In the genomic region with DNA sequence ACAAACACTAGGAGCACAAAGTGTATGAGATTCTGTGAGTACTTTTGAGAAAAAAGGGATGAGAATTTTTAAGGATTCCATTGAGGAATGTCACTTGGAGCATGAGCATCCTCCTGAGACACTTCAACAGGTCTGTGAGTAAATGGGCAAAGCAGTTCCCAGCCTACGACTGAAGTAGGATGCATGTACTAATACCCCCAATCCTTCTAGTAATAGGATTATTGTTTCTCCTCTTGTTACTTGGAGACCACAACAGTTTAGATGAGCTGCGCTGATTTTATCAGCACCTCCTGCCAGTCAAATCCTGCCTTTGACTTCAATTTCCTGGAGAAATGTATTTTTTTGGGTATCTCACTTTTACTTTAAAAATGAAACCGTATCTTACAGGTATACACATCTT, we compare ENCODE assay signal across 8 cellular contexts. TPM values are rescaled to one million over a fixed set of nuclear protein-coding genes. Genes with fewer than 3 reads are reported as not detected.
DNase-seq lines count a peak whose midpoint lies in the region; ATAC-seq and TF ChIP-seq lines count a peak whose summit lies in the region.

No MANE protein-coding gene starts in this region.

- no peak overlapping the region for H3K27ac ChIP-seq in left lung
- H3K27ac ChIP-seq in urinary bladder (ENCODE audit: low read depth) = no peak overlapping the region

- WGBS in urinary bladder = 14% methylated on average over 3 of the region's 3 CpGs

- peaks cover 9% of the 10 kb centered on the region for H3K36me3 Mint-ChIP-seq in activated naive CD4-positive, alpha-beta T cell treated with anti-CD3 and anti-CD28 coated beads, Interleukin-2, amount 50 U/mL, for 24 hours
- peaks cover 4% of the 10 kb centered on the region for H3K36me3 Mint-ChIP-seq in activated naive CD8-positive, alpha-beta T cell

- H3K27me3 Mint-ChIP-seq in activated naive CD4-positive, alpha-beta T cell treated with anti-CD3 and anti-CD28 coated beads, Interleukin-2, amount 50 U/mL, for 24 hours = no peaks in the 10 kb centered on the region
- H3K27me3 Mint-ChIP-seq in activated naive CD8-positive, alpha-beta T cell = no peaks in the 10 kb centered on the region

- H3K4me3 Mint-ChIP-seq in activated naive CD4-positive, alpha-beta T cell treated with anti-CD3 and anti-CD28 coated beads, Interleukin-2, amount 50 U/mL, for 24 hours = peak overlapping the region; percentile 96
- H3K4me3 Mint-ChIP-seq in activated naive CD8-positive, alpha-beta T cell = peak overlapping the region; percentile 95

- intact Hi-C loops in left lung (cut with DNase I) = no loop called here

- H3K27me3 ChIP-seq in left lung = no peaks in the 10 kb centered on the region

- H3K27ac Mint-ChIP-seq in activated naive CD4-positive, alpha-beta T cell treated with anti-CD3 and anti-CD28 coated beads, Interleukin-2, amount 50 U/mL, for 24 hours = peak overlapping the region; percentile 84
- peak overlapping the region; percentile 79 for H3K27ac Mint-ChIP-seq in activated naive CD8-positive, alpha-beta T cell

- no peaks in the 10 kb centered on the region for H3K9me3 Mint-ChIP-seq in activated naive CD4-positive, alpha-beta T cell treated with anti-CD3 and anti-CD28 coated beads, Interleukin-2, amount 50 U/mL, for 24 hours
- H3K9me3 Mint-ChIP-seq in activated naive CD8-positive, alpha-beta T cell (ENCODE audit: low read depth) = peaks cover under 1% of the 10 kb centered on the region

- no peaks in the 10 kb centered on the region for H3K9me3 ChIP-seq in left lung

- TF ChIP-seq CTCF in left lung (IDR thresholded peaks at IDR 0.05) = no peak

- no peak for DNase-seq in activated naive CD4-positive, alpha-beta T cell treated with anti-CD3 and anti-CD28 coated beads, Interleukin-2, amount 50 U/mL, for 16 hours
- DNase-seq in left lung = no peak
- DNase-seq in ecto neural progenitor cell (ENCODE audit: low spot score) = no peak

- H3K4me1 Mint-ChIP-seq in activated naive CD4-positive, alpha-beta T cell treated with anti-CD3 and anti-CD28 coated beads, Interleukin-2, amount 50 U/mL, for 24 hours = peaks cover 26% of the 10 kb centered on the region
- peaks cover 29% of the 10 kb centered on the region for H3K4me1 Mint-ChIP-seq in activated naive CD8-positive, alpha-beta T cell (ENCODE audit: low read depth)

- H3K36me3 ChIP-seq in left lung (no peaks in the 10 kb centered on the region), urinary bladder (ENCODE audit: insufficient read depth) (no peaks in the 10 kb centered on the region)

- H3K4me1 ChIP-seq in left lung (peaks cover 6 to 22% of the 10 kb centered on the region in 2 donors), urinary bladder (ENCODE audit: insufficient read depth) (no peaks in the 10 kb centered on the region)

- H3K4me3 ChIP-seq in left lung (peak overlapping the region; percentile 60 to 71), urinary bladder (ENCODE audit: low read depth, low read length) (peak overlapping the region; percentile 67)

- ATAC-seq in left lung = no peak
- ATAC-seq in GM18520 (IDR thresholded peaks at IDR 0.05; ENCODE audit: unreplicated experiment) = no peak
- ATAC-seq in HG03045 (IDR thresholded peaks at IDR 0.05; ENCODE audit: unreplicated experiment) = no peak

RNA-seq across cellular contexts. Expression of a gene that starts 0.8 kb away (rescaled TPM):
- 10 to 100 TPM; 18.2 to 22.4 TPM for total RNA-seq in left lung
- total RNA-seq in urinary bladder = 72.8 TPM
- 7.3 TPM for polyA plus RNA-seq in urinary bladder

RNA-seq across cellular contexts. Expression of a gene that starts 21.0 kb away (rescaled TPM):
- total RNA-seq in left lung (10 to 100 TPM; 11.3 to 11.5 TPM), urinary bladder (7.8 TPM)
- polyA plus RNA-seq in urinary bladder = 10.1 TPM
